ENCODE assay signal across 9 cellular contexts in genomic region chr20:51581571-51581970, GRCh38.
"Had no signal": no experiment of that assay in that cellular context is flagged by ENCODE, and none has a peak within 500 bp of the region (broad histone marks: within the 10 kb centered on the region; RNA-seq: fewer than 3 reads in every experiment).

No MANE protein-coding gene starts in this region.

- FAIRE-seq: HepG2 had no signal

- H3K27ac Mint-ChIP-seq: HFFc6 had no signal

- H3K27ac ChIP-seq: GM23248, HL-60 had no signal

- H3K9ac ChIP-seq: GM23248 had no signal

- H3K4me3 Mint-ChIP-seq: HFFc6 had no signal

- H3K9me3 ChIP-seq: HAP-1 had no signal

- H3K9me3 Mint-ChIP-seq: HFFc6 had no signal

- H2AFZ ChIP-seq: GM23248 had no signal

- H3K4me1 ChIP-seq: HAP-1 had no signal

- H3K4me3 ChIP-seq: GM23248, HAP-1 had no signal

- H3K36me3 ChIP-seq: HAP-1 had no signal

- ATAC-seq: HCT116, HepG2 had no signal

- DNase-seq: GM23248, GOT3, H7, HFFc6, KG1 had no signal
